13 cellular contexts compared by ENCODE assay signal in genomic region chr19:46349311-46349993, GRCh38. TPM values are rescaled to one million over a fixed set of nuclear protein-coding genes. Genes with fewer than 3 reads are reported as not detected.
A peak's percentile ranks its signal among the peaks of the same experiment; 100 is the strongest.
DNase-seq lines count a peak whose midpoint lies in the region; ATAC-seq, FAIRE-seq and TF ChIP-seq lines count a peak whose summit lies in the region.
"Had no signal": no experiment of that assay in that cellular context is flagged by ENCODE, and none has a peak within 500 bp of the region (broad histone marks: within the 10 kb centered on the region; RNA-seq: fewer than 3 reads in every experiment).

No MANE protein-coding gene starts in this region.

- H3K36me3 ChIP-seq in DOHH2 (ENCODE audit: control insufficient read depth, low read length) (peaks cover 38% of the 10 kb centered on the region), MM.1S (replicated peaks; ENCODE audit: insufficient read depth, low read length) (peaks cover 5% of the 10 kb centered on the region), GM12878 (ENCODE audit: control insufficient read depth in 2 of 2, insufficient read depth in 2 of 2, low read length in 1 of 2) (peaks cover 2 to 13% of the 10 kb centered on the region in 2 experiments; a peak in 3 of 4 replicates), prostate gland (peaks cover 0 to 10% of the 10 kb centered on the region in 2 donors)

- peaks cover 3% of the 10 kb centered on the region for H3K36me3 Mint-ChIP-seq in neural crest cell (ENCODE audit: low read depth)

- no peaks in the 10 kb centered on the region for H3K27me3 Mint-ChIP-seq in neural crest cell (ENCODE audit: low read depth)

- ATAC-seq in GM12878: peak; percentile 20

- no peak for TF ChIP-seq EP300 in GM12878 (IDR thresholded peaks at IDR 0.05; ENCODE audit: borderline replicate concordance in 1 of 2, control insufficient read depth in 1 of 2, low read depth in 2 of 2, low read length in 2 of 2)

- H2AFZ ChIP-seq in MM.1S (ENCODE audit: low read length): no peak overlapping the region
- no peak overlapping the region for H2AFZ ChIP-seq in GM12878 (ENCODE audit: control insufficient read depth, low read depth, low read length)

- no TSS peak for BruUV-seq in GM12878 (replicated peaks; lab: Mats Ljungman, UMichigan)

- in situ Hi-C loops in GM12878 (cut with MboI): no loop called here

- POLR2A ChIA-PET in GM12878 (lab: Charles Lee): no interaction called here

- H3K9me3 Mint-ChIP-seq in neural crest cell: no peaks in the 10 kb centered on the region

- H3K27ac Mint-ChIP-seq in neural crest cell (ENCODE audit: unreplicated experiment): peak overlapping the region; percentile 84

- peak overlapping the region; percentile 99 for H3K4me3 Mint-ChIP-seq in neural crest cell

- TF ChIP-seq RAD21 in GM12878 (IDR thresholded peaks at IDR 0.05; ENCODE audit: insufficient read depth, low read depth, low read length): no peak

- no peak for TF ChIP-seq CTCF in DOHH2 (IDR thresholded peaks at IDR 0.05; ENCODE audit: low read depth, low read length, poor library complexity, severe bottlenecking)
- TF ChIP-seq CTCF in MM.1S (IDR thresholded peaks at IDR 0.05; ENCODE audit: low read length): no peak
- TF ChIP-seq CTCF in GM12878 (IDR thresholded peaks at IDR 0.05 in 2 of 3, conservative IDR thresholded peaks at IDR 0.05 in 1 of 3; ENCODE audit: control insufficient read depth in 2 of 3, extremely low read depth in 1 of 3, insufficient read depth in 1 of 3, low read depth in 3 of 3, low read length in 3 of 3): no peak
- TF ChIP-seq CTCF in neural crest cell (conservative IDR thresholded peaks at IDR 0.05): no peak
- TF ChIP-seq CTCF in prostate gland (IDR thresholded peaks at IDR 0.05): no peak

- WGBS in GM12878 (ENCODE audit: insufficient coverage, insufficient replicate concordance, low lambda C conversion rate, missing lambda C conversion rate): 33% methylated on average over 11 of the region's 11 CpGs
- WGBS in prostate gland: 82% methylated on average over 11 of the region's 11 CpGs

- H3K27me3 ChIP-seq in DOHH2 (ENCODE audit: control insufficient read depth, low read length): no peaks in the 10 kb centered on the region
- 0 out of 2 replicates have a peak, but pooled peaks cover 5% of the 10 kb centered on the region for H3K27me3 ChIP-seq in MM.1S (replicated peaks; ENCODE audit: insufficient read depth, low read length)
- H3K27me3 ChIP-seq in GM12878 (replicated peaks in 1 of 2; ENCODE audit: control insufficient read depth in 2 of 2, insufficient read depth in 2 of 2, low read length in 1 of 2): no peaks in the 10 kb centered on the region
- H3K27me3 ChIP-seq in prostate gland (replicated peaks; ENCODE audit: insufficient read depth): no peaks in the 10 kb centered on the region

- H3K4me3 ChIP-seq in DOHH2 (ENCODE audit: low read length) (peak overlapping the region; percentile 95), MM.1S (ENCODE audit: low read length) (peak overlapping the region; percentile 11; the same call in 1 of the 2 replicates), GM12878 (peak overlapping the region; percentile 59), prostate gland (no peak overlapping the region)
- H3K4me3 ChIP-seq: HAP-1 had no signal

- peak overlapping the region; percentile 99 for H3K4me2 ChIP-seq in DOHH2 (ENCODE audit: low read length)
- H3K4me2 ChIP-seq in MM.1S (ENCODE audit: low read depth, low read length): peak overlapping the region; percentile 60
- H3K4me2 ChIP-seq in GM12878 (ENCODE audit: control insufficient read depth, insufficient read depth): peak overlapping the region; percentile 77

- RAD21 ChIA-PET in GM12878 (lab: Charles Lee; ENCODE audit: unreplicated experiment): no interaction called here

- peaks cover 4% of the 10 kb centered on the region for H3F3A ChIP-seq in DOHH2 (ENCODE audit: control insufficient read depth, insufficient read depth)
- 0 out of 2 replicates have a peak, but pooled peaks cover 6% of the 10 kb centered on the region for H3F3A ChIP-seq in MM.1S (ENCODE audit: insufficient read depth, low read length)

- intact Hi-C loops in GM12878 (cut with micrococcal nuclease; ENCODE audit: unreplicated experiment): no loop called here
- intact Hi-C loops in prostate gland (cut with DNase I): loop anchor here (5.0 kb wide), 1 partner anchor 67 kb away; no protein-coding TSS in a partner anchor

- CTCF ChIA-PET in GM12878 (lab: Yijun Ruan, JAX): no interaction called here

- DNase-seq in MM.1S (peak; percentile 15), GM12878 (ENCODE audit: low read depth, low spot score) (no peak), neural crest cell (ENCODE audit: low read depth, low spot score) (no peak), NCI-H1694 (lab: John Stamatoyannopoulos, UW) (no peak), NCI-H187 (lab: John Stamatoyannopoulos, UW) (no peak), DMS53 treated with DMSO at 0.1 percent for 48 hours (lab: John Stamatoyannopoulos, UW; ENCODE audit: unreplicated experiment) (no peak), prostate gland (ENCODE audit: low spot score) (no peak)
- DNase-seq: stimulated activated CD4-positive, alpha-beta T cell treated with anti-CD3 and anti-CD28 coated beads, Interleukin-12 subunit alpha, Interleukin-12 subunit beta, amount 100 ng/mL, for 4 hours had no signal

- H3K9ac ChIP-seq in MM.1S (ENCODE audit: low read length) (no peak overlapping the region; the same call in 1 of the 2 replicates), GM12878 (ENCODE audit: control insufficient read depth, insufficient read depth, low read length) (peak overlapping the region; percentile 24)

- peak overlapping the region; percentile 92 for H3K27ac ChIP-seq in DOHH2 (ENCODE audit: low read depth, low read length)
- H3K27ac ChIP-seq in MM.1S (ENCODE audit: low read length): peak overlapping the region; percentile 40; the same call in 1 of the 2 replicates
- H3K27ac ChIP-seq in GM12878 (ENCODE audit: control insufficient read depth, insufficient read depth): peak overlapping the region; percentile 95
- H3K27ac ChIP-seq in prostate gland: no peak overlapping the region

- peaks cover 77% of the 10 kb centered on the region for H3K79me2 ChIP-seq in DOHH2 (ENCODE audit: control insufficient read depth, low read length)
- H3K79me2 ChIP-seq in MM.1S (ENCODE audit: low read length): peaks cover 72% of the 10 kb centered on the region
- peaks cover 59% of the 10 kb centered on the region for H3K79me2 ChIP-seq in GM12878 (ENCODE audit: control insufficient read depth, insufficient read depth, low read length)

- no peak for FAIRE-seq in GM12878 (lab: Jason Lieb, UNC)
- FAIRE-seq: bronchial epithelial cell, G401.6 had no signal

- H4K20me1 ChIP-seq in DOHH2 (ENCODE audit: control insufficient read depth, insufficient read depth, low read depth, low read length) (no peaks in the 10 kb centered on the region), MM.1S (ENCODE audit: insufficient read depth, low read length) (peaks cover 6% of the 10 kb centered on the region; the same call in 1 of the 2 replicates), GM12878 (ENCODE audit: control insufficient read depth, insufficient read depth) (no peaks in the 10 kb centered on the region)

- H3K9me3 ChIP-seq in DOHH2 (ENCODE audit: control insufficient read depth, insufficient read depth, low read length) (no peaks in the 10 kb centered on the region), MM.1S (replicated peaks; ENCODE audit: insufficient read depth, low read length) (no peaks in the 10 kb centered on the region), GM12878 (replicated peaks; ENCODE audit: control insufficient read depth, insufficient read depth, low read length) (no peaks in the 10 kb centered on the region), prostate gland (no peaks in the 10 kb centered on the region)
- H3K9me3 ChIP-seq: HAP-1 had no signal

- SMC1A ChIA-PET in GM12878 (lab: Charles Lee; ENCODE audit: uncharacterized antibody, unreplicated experiment): no interaction called here

- H3K4me1 Mint-ChIP-seq in neural crest cell: peaks cover 38% of the 10 kb centered on the region

- H3K4me1 ChIP-seq in DOHH2 (ENCODE audit: control insufficient read depth, low read length): peaks cover 69% of the 10 kb centered on the region
- H3K4me1 ChIP-seq in MM.1S (ENCODE audit: low read length): peaks cover 36% of the 10 kb centered on the region
- H3K4me1 ChIP-seq in GM12878 (ENCODE audit: control insufficient read depth, insufficient read depth, low read length): peaks cover 49% of the 10 kb centered on the region
- peaks cover 9% of the 10 kb centered on the region for H3K4me1 ChIP-seq in prostate gland (replicated peaks)

- H3K9me2 ChIP-seq in DOHH2 (replicated peaks; ENCODE audit: control insufficient read depth, low read length) (no peaks in the 10 kb centered on the region), MM.1S (replicated peaks; ENCODE audit: insufficient read depth, low read length) (no peaks in the 10 kb centered on the region)

- TF ChIP-seq POLR2A in GM12878 (IDR thresholded peaks at IDR 0.05; ENCODE audit: low read depth, low read length): no peak
- TF ChIP-seq POLR2A in prostate gland (IDR thresholded peaks at IDR 0.05): no peak

RNA-seq across cellular contexts. Expression of gene PPP5C, which starts 2.6 kb away (rescaled TPM):
- 133 and 153 TPM in 2 replicates for total RNA-seq in GM12878 (2013; cell fraction: nucleolus; rRNA removed)
- 104 and 111 TPM in 2 replicates for total RNA-seq in GM12878 (2014; rRNA removed)
- total RNA-seq in GM12878 (2014; rRNA removed; fragmentation: Illumina TruSeq; extraction: Trizol): 68.9 and 79.8 TPM in 2 replicates
- total RNA-seq in GM12878 (2021): 80.1 and 96.3 TPM in 2 replicates
- polyA plus RNA-seq in GM12878 (2011; ENCODE audit: low read depth): 19.4 TPM
- polyA plus RNA-seq in GM12878 (2011; rRNA removed): 98.9 and 154 TPM in 2 replicates
- 175 and 233 TPM in 2 replicates for polyA plus RNA-seq in GM12878 (2011; cell fraction: cytosol; rRNA removed)
- 273 and 351 TPM in 2 replicates for polyA plus RNA-seq in GM12878 (2011; cell fraction: nucleus; rRNA removed)
- polyA plus RNA-seq in GM12878 (2012): 44.0 and 50.3 TPM in 2 replicates
- 136 and 162 TPM in 2 replicates for polyA plus RNA-seq in GM12878 (2014; fragmentation: Illumina TruSeq; extraction: Trizol)
- polyA plus RNA-seq in GM12878 (2014; fragmentation: Nextera tagmentation; extraction: Ambion mirVana): 1 to 10 TPM; 1.1 to 2.0 TPM
- polyA plus RNA-seq in GM12878 (2014; rRNA removed): 125 and 138 TPM in 2 replicates
- polyA plus RNA-seq in GM12878 (2016; fragmentation: Nextera tagmentation; extraction: Ambion mirVana): 10 to 100 TPM; 80.1 to 92.7 TPM
- 146 and 151 TPM in 2 replicates for polyA minus RNA-seq in GM12878 (2011; rRNA and poly(A)+ RNA removed)
- polyA minus RNA-seq in GM12878 (2011; cell fraction: cytosol; rRNA and poly(A)+ RNA removed): 38.1 and 60.0 TPM in 2 replicates
- 66.1 and 135 TPM in 2 replicates for polyA minus RNA-seq in GM12878 (2011; cell fraction: nucleus; rRNA and poly(A)+ RNA removed)
- total RNA-seq in neural crest cell: 113 and 114 TPM in 2 replicates
- total RNA-seq in prostate gland: 10 to 100 TPM; 81.4 to 84.3 TPM

RNA-seq across cellular contexts. Expression of gene HIF3A, which starts 52.6 kb away (rescaled TPM):
- 0.06 TPM in 1 of 2 replicates, not detected in the other for total RNA-seq in GM12878 (2013; cell fraction: nucleolus; rRNA removed)
- 0.06 TPM in 1 of 2 replicates, not detected in the other for total RNA-seq in GM12878 (2014; rRNA removed)
- not detected in 2 replicates for total RNA-seq in GM12878 (2014; rRNA removed; fragmentation: Illumina TruSeq; extraction: Trizol)
- 0.18 and 0.32 TPM in 2 replicates for total RNA-seq in GM12878 (2021)
- polyA plus RNA-seq in GM12878 (2011; ENCODE audit: low read depth): not detected
- polyA plus RNA-seq in GM12878 (2011; rRNA removed): not detected in 2 replicates
- not detected in 2 replicates for polyA plus RNA-seq in GM12878 (2011; cell fraction: cytosol; rRNA removed)
- not detected in 2 replicates for polyA plus RNA-seq in GM12878 (2011; cell fraction: nucleus; rRNA removed)
- not detected in 2 replicates for polyA plus RNA-seq in GM12878 (2012)
- not detected in 2 replicates for polyA plus RNA-seq in GM12878 (2014; fragmentation: Illumina TruSeq; extraction: Trizol)
- under 1 TPM in 1 of 2 experiments, not detected in 1; 0.03 TPM for polyA plus RNA-seq in GM12878 (2014; fragmentation: Nextera tagmentation; extraction: Ambion mirVana)
- not detected in 2 replicates for polyA plus RNA-seq in GM12878 (2014; rRNA removed)
- polyA plus RNA-seq in GM12878 (2016; fragmentation: Nextera tagmentation; extraction: Ambion mirVana): under 1 TPM; 0.03 to 0.20 TPM
- polyA minus RNA-seq in GM12878 (2011; rRNA and poly(A)+ RNA removed): not detected in 2 replicates
- polyA minus RNA-seq in GM12878 (2011; cell fraction: cytosol; rRNA and poly(A)+ RNA removed): not detected in 2 replicates
- not detected in 2 replicates for polyA minus RNA-seq in GM12878 (2011; cell fraction: nucleus; rRNA and poly(A)+ RNA removed)
- total RNA-seq in neural crest cell: 6.9 and 7.6 TPM in 2 replicates
- total RNA-seq in prostate gland: 10 to 100 TPM; 42.8 to 97.6 TPM
- total RNA-seq: LHCN-M2 had no signal

Comparison
In these comparisons a context has a peak if more than half of its experiments do, and no peak if none do; other contexts are left out.
1. H3K27ac ChIP-seq: peak in DOHH2 (single experiment), MM.1S (single experiment) and GM12878 (single experiment); none in prostate gland (0 of 2).
2. H3K4me3 ChIP-seq: peak in DOHH2 (single experiment), MM.1S (single experiment) and GM12878 (single experiment); none in prostate gland (0 of 2).
3. Peak in every context shown above with its lines, with median percentiles within 50 percentile points of each other: H3K4me2 ChIP-seq.